Comparison of ENCODE assay signal across 10 cellular contexts in genomic region chr5:60196382-60197113, GRCh38.
DNase-seq lines count a peak whose midpoint lies in the region; ATAC-seq, FAIRE-seq and TF ChIP-seq lines count a peak whose summit lies in the region.
"Had no signal": no experiment of that assay in that cellular context is flagged by ENCODE, and none has a peak within 500 bp of the region (broad histone marks: within the 10 kb centered on the region; RNA-seq: fewer than 3 reads in every experiment).

No MANE protein-coding gene starts in this region.

- H3K27me3 ChIP-seq in prostate gland (replicated peaks; ENCODE audit: insufficient read depth): no peaks in the 10 kb centered on the region
- H3K27me3 ChIP-seq: esophagus squamous epithelium had no signal

- TF ChIP-seq CTCF in prostate gland (IDR thresholded peaks at IDR 0.05): no peak

- TF ChIP-seq POLR2A in prostate gland (IDR thresholded peaks at IDR 0.05): no peak
- TF ChIP-seq POLR2A in GM12892 (IDR thresholded peaks at IDR 0.05; ENCODE audit: low read depth, low read length): no peak

- WGBS in prostate gland: 38% methylated on average over 2 of the region's 2 CpGs

- no peaks in the 10 kb centered on the region for H3K4me1 ChIP-seq in prostate gland (replicated peaks)
- H3K4me1 ChIP-seq: esophagus squamous epithelium had no signal

- no peak overlapping the region for H3K4me3 ChIP-seq in prostate gland
- H3K4me3 ChIP-seq: esophagus squamous epithelium had no signal

- DNase-seq in Daoy (ENCODE audit: low read depth) (peak; percentile 7), OCI-M1 (lab: John Stamatoyannopoulos, UW) (peak; percentile 8), epithelial cell of prostate (ENCODE audit: low read depth, low spot score) (peak; percentile 97), prostate gland (ENCODE audit: low spot score) (peak; percentile 47), KG1 (lab: John Stamatoyannopoulos, UW) (no peak), GM12892 (ENCODE audit: insufficient read length) (no peak)
- DNase-seq in activated T-cell treated with anti-CD3 and anti-CD28 coated beads, Interleukin-2, amount 50 U/mL, for 48 hours: no peak
- DNase-seq: esophagus squamous epithelium, NCI-H2029 treated with DMSO at 0.1 percent for 48 hours had no signal

- FAIRE-seq in GM12892 (lab: Jason Lieb, UNC): no peak

- H3K27ac ChIP-seq in epithelial cell of prostate (no peak overlapping the region), prostate gland (no peak overlapping the region)
- H3K27ac ChIP-seq: esophagus squamous epithelium had no signal

- no peaks in the 10 kb centered on the region for H3K9me3 ChIP-seq in prostate gland
- H3K9me3 ChIP-seq: esophagus squamous epithelium had no signal

- no peak for ATAC-seq in HG02884 (IDR thresholded peaks at IDR 0.05; ENCODE audit: unreplicated experiment)

- H3K36me3 ChIP-seq in prostate gland: no peaks in the 10 kb centered on the region
- H3K36me3 ChIP-seq: esophagus squamous epithelium had no signal

- intact Hi-C loops in prostate gland (cut with DNase I): no loop called here

Comparison
In these comparisons a context has a peak if more than half of its experiments do, and no peak if none do; other contexts are left out.
1. DNase-seq: peak in Daoy (single experiment), OCI-M1 (single experiment), epithelial cell of prostate (single experiment) and prostate gland (single experiment); none in activated T-cell treated with anti-CD3 and anti-CD28 coated beads, Interleukin-2, amount 50 U/mL, for 48 hours (0 of 2), KG1 (single experiment) and GM12892 (single experiment).